In the genomic region with DNA sequence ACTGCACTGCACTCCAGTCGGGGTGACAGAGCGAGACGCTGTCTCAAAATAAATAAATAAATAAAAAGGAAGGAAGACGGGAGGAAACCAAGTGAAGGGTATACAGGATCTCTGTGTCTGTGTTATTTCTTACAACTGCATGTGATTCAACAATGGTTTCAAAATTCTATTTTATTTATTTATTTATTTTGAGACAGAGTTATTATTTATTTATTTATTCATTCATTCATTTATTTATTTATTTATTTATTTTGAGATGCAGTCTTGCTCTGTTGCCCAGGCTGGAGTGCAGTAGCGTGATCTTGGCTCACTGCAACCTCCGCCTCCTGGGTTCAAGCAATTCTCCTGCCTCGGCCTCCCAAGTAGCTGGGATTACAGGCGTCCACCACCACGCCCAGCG, we compare ENCODE assay signal across 1 cellular context.
TF ChIP-seq lines count a peak whose summit lies in the region.

No MANE protein-coding gene starts in this region.

TF ChIP-seq in HEK293, 187 proteins besides CTCF, POLR2A, EP300 and RAD21 (continued from another document):
- TF ChIP-seq, protein P1, sequence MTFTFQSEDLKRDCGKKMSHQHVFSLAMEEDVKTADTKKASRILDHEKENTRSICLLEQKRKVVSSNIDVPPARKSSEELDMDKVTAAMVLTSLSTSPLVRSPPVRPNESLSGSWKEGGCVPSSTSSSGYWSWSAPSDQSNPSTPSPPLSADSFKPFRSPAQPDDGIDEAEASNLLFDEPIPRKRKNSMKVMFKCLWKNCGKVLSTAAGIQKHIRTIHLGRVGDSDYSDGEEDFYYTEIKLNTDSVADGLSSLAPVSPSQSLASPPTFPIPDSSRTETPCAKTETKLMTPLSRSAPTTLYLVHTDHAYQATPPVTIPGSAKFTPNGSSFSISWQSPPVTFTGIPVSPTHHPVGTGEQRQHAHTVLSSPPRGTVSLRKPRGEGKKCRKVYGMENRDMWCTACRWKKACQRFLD (tag by site-specific recombination; IDR thresholded peaks at IDR 0.05), result peak; percentile 85
- 0 out of 2 replicates have a peak, but pooled peaks have one; percentile 23 for TF ChIP-seq ZBTB21 (tag by site-specific recombination; IDR thresholded peaks at IDR 0.05)
- TF ChIP-seq ZNF610 (tag by site-specific recombination; IDR thresholded peaks at IDR 0.05; ENCODE audit: borderline replicate concordance), result 0 out of 2 replicates have a peak, but pooled peaks have one; percentile 38
- TF ChIP-seq ZNF302 (tag by site-specific recombination; IDR thresholded peaks at IDR 0.05; ENCODE audit: low read depth), result 0 out of 2 replicates have a peak, but pooled peaks have one; percentile 64
- TF ChIP-seq, protein P2, sequence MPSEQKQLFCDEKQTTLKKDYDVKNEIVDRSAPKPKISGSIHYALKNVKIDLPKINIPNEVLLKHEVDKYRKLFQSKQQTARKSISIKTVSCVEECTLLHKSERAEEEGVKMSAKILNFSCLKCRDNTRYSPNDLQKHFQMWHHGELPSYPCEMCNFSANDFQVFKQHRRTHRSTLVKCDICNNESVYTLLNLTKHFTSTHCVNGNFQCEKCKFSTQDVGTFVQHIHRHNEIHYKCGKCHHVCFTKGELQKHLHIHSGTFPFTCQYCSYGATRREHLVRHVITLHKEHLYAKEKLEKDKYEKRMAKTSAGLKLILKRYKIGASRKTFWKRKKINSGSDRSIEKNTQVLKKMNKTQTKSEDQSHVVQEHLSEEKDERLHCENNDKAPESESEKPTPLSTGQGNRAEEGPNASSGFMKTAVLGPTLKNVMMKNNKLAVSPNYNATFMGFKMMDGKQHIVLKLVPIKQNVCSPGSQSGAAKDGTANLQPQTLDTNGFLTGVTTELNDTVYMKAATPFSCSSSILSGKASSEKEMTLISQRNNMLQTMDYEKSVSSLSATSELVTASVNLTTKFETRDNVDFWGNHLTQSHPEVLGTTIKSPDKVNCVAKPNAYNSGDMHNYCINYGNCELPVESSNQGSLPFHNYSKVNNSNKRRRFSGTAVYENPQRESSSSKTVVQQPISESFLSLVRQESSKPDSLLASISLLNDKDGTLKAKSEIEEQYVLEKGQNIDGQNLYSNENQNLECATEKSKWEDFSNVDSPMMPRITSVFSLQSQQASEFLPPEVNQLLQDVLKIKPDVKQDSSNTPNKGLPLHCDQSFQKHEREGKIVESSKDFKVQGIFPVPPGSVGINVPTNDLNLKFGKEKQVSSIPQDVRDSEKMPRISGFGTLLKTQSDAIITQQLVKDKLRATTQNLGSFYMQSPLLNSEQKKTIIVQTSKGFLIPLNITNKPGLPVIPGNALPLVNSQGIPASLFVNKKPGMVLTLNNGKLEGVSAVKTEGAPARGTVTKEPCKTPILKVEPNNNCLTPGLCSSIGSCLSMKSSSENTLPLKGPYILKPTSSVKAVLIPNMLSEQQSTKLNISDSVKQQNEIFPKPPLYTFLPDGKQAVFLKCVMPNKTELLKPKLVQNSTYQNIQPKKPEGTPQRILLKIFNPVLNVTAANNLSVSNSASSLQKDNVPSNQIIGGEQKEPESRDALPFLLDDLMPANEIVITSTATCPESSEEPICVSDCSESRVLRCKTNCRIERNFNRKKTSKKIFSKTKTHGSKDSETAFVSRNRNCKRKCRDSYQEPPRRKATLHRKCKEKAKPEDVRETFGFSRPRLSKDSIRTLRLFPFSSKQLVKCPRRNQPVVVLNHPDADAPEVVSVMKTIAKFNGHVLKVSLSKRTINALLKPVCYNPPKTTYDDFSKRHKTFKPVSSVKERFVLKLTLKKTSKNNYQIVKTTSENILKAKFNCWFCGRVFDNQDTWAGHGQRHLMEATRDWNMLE (tag by site-specific recombination; conservative IDR thresholded peaks at IDR 0.05; ENCODE audit: low read depth), result peak; percentile 88
- TF ChIP-seq ZNF530 (tag by site-specific recombination; IDR thresholded peaks at IDR 0.05; ENCODE audit: low read depth), result 0 out of 2 replicates have a peak, but pooled peaks have one; percentile 71
- peak; percentile 94 for TF ChIP-seq ZNF140 (tag by site-specific recombination; IDR thresholded peaks at IDR 0.05)
- 0 out of 2 replicates have a peak, but pooled peaks have one; percentile 61 for TF ChIP-seq ZNF292 (tag by site-specific recombination; IDR thresholded peaks at IDR 0.05; ENCODE audit: borderline replicate concordance, low read depth)
- TF ChIP-seq ZBTB8A (tag by site-specific recombination; IDR thresholded peaks at IDR 0.05), result peak; percentile 68
- peak; percentile 87; the same call in 1 of the 2 replicates for TF ChIP-seq ZNF354C (tag by site-specific recombination; IDR thresholded peaks at IDR 0.05; ENCODE audit: borderline replicate concordance, low read depth)
- TF ChIP-seq ZNF510 (tag by site-specific recombination; IDR thresholded peaks at IDR 0.05; ENCODE audit: insufficient replicate concordance), result peak; percentile 65
- peak; percentile 74 for TF ChIP-seq ZNF623 (tag by site-specific recombination; IDR thresholded peaks at IDR 0.05)
- peak; percentile 80; the same call in 1 of the 2 replicates for TF ChIP-seq ZNF514 (tag by site-specific recombination; IDR thresholded peaks at IDR 0.05)
- TF ChIP-seq ZFP3 (tag by site-specific recombination; IDR thresholded peaks at IDR 0.05; ENCODE audit: low read depth), result peak; percentile 40; the same call in 1 of the 2 replicates
- peak; percentile 40; the same call in 1 of the 2 replicates for TF ChIP-seq ZNF558 (tag by site-specific recombination; IDR thresholded peaks at IDR 0.05)
- TF ChIP-seq GLI2 (tag by site-specific recombination; IDR thresholded peaks at IDR 0.05; ENCODE audit: borderline replicate concordance, low read depth), result peak; percentile 65; the same call in 1 of the 2 replicates
